In the genomic region with DNA sequence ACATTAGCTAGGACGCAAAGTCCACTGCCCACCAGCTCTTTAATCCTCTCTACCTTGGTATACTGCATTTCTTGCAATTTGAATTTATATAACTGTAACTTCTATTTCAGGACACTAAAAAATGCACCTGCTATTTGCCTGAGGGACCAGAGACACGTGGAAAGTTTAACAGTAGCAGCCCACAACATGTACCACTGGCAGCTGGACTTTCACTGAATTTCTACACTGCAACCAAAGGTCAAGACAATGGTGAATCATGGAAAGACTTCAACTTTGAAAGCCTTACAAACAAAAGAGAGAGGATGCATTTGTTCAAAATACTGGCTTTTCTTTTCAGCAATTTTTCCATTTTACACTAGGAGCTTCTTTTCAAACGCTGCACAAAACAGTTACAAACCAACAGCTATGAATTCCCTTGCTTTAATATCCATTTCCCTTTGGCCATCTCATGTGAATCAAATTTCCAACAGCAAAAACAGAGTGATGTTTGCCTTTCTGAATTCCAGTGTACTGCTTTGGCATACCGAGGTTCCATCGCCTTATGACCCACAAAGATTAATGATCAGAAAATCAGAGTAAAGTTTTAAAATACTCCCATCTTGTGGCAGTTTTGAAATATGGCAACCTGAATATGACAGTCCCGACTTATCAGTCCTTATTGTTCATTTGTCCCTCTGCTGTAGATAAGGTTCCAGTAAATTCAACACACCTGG, we compare ENCODE assay signal across 1 cellular context.
TF ChIP-seq lines count a peak whose summit lies in the region.

No MANE protein-coding gene starts in this region.

TF ChIP-seq in GM23338, 12 proteins besides CTCF, POLR2A, EP300 and RAD21:
- TF ChIP-seq ZNF462 (CRISPR knock-in tag; IDR thresholded peaks at IDR 0.05) (no peak), REST (IDR thresholded peaks at IDR 0.05; ENCODE audit: unreplicated experiment) (no peak), CREB1 (CRISPR knock-in tag; IDR thresholded peaks at IDR 0.05; ENCODE audit: low read depth) (no peak), NANOG (IDR thresholded peaks at IDR 0.05; ENCODE audit: borderline replicate concordance) (no peak), EZH2phosphoT487 (IDR thresholded peaks at IDR 0.05; ENCODE audit: unreplicated experiment) (no peak), ZNF331 (CRISPR knock-in tag; IDR thresholded peaks at IDR 0.05; ENCODE audit: low read depth) (no peak), STAT1 (IDR thresholded peaks at IDR 0.05; ENCODE audit: unreplicated experiment) (no peak), EZH2 (IDR thresholded peaks at IDR 0.05; ENCODE audit: low read depth, unreplicated experiment) (no peak), JUNB (IDR thresholded peaks at IDR 0.05; ENCODE audit: unreplicated experiment) (no peak), ETS1 (IDR thresholded peaks at IDR 0.05) (no peak), POLR2AphosphoS5 (IDR thresholded peaks at IDR 0.05; ENCODE audit: low read depth) (no peak), ZNF114 (CRISPR knock-in tag; IDR thresholded peaks at IDR 0.05) (no peak)
